In genomic region chr1:6091823-6092109, GRCh38 we compare ENCODE assay signal across 24 cellular contexts.
"Had no signal": no experiment of that assay in that cellular context is flagged by ENCODE, and none has a peak within 500 bp of the region (broad histone marks: within the 10 kb centered on the region; RNA-seq: fewer than 3 reads in every experiment).

No MANE protein-coding gene starts in this region.

- H3K27me3 ChIP-seq: dorsolateral prefrontal cortex had no signal

- H3K4me3 ChIP-seq: coronary artery, dorsolateral prefrontal cortex had no signal

- H3K27ac ChIP-seq: brain microvascular endothelial cell, coronary artery had no signal

- H3K36me3 ChIP-seq: brain microvascular endothelial cell had no signal

- DNase-seq: activated CD4-positive, alpha-beta memory T cell treated with anti-CD3 and anti-CD28 coated beads, Interleukin-2, amount 10 ng/mL, durations not matched to agents 7 days and 5 days; activated CD4-positive, alpha-beta T cell treated with anti-CD3 and anti-CD28 coated beads for 36 hours; activated CD4-positive, alpha-beta T cell treated with anti-CD3 and anti-CD28 coated beads, Interleukin-2, amount 10 ng/mL, durations not matched to agents 7 days and 5 days; activated CD4-positive, alpha-beta T cell treated with anti-CD3 and anti-CD28 coated beads, Interleukin-2, amount 50 U/mL, for 4 hours; activated CD4-positive, CD25-positive, alpha-beta regulatory T cell; activated CD4-positive, CD25-positive, alpha-beta regulatory T cell treated with anti-CD3 and anti-CD28 coated beads, Interleukin-2, amount 50 U/mL, for 72 hours; activated CD8-positive, alpha-beta memory T cell treated with anti-CD3 and anti-CD28 coated beads, Interleukin-2, amount 50 U/mL, for 48 hours; activated effector memory CD4-positive, alpha-beta T cell treated with Interleukin-2 at 50 U/mL for 16 hours; activated gamma-delta T cell treated with Interleukin-2 at 50 U/mL for 16 hours; activated naive CD4-positive, alpha-beta T cell treated with anti-CD3 and anti-CD28 coated beads, Interleukin-2, amount 50 U/mL, for 16 hours; activated naive CD4-positive, alpha-beta T cell treated with Interleukin-2 at 50 U/mL for 16 hours; activated T-cell treated with anti-CD3 and anti-CD28 coated beads for 4 hours; activated T-cell treated with anti-CD3 and anti-CD28 coated beads, Interleukin-2, amount 50 U/mL, for 24 hours; activated T-cell treated with anti-CD3 and anti-CD28 coated beads, Interleukin-2, amount 50 U/mL, for 72 hours; amniotic stem cell; anterior cingulate cortex; brain microvascular endothelial cell; dorsolateral prefrontal cortex; effector memory CD4-positive, alpha-beta T cell; endodermal cell; foreskin fibroblast; T-helper 2 cell had no signal

- ATAC-seq: activated CD4-positive, alpha-beta T cell treated with anti-CD3 and anti-CD28 coated beads for 36 hours; activated T-cell treated with anti-CD3 and anti-CD28 coated beads, Interleukin-2, amount 50 U/mL, for 72 hours; esophagus mucosa had no signal
